22 cellular contexts compared by ENCODE assay signal in genomic region chr10:31381171-31381570, GRCh38.
"Had no signal": no experiment of that assay in that cellular context is flagged by ENCODE, and none has a peak within 500 bp of the region (broad histone marks: within the 10 kb centered on the region; RNA-seq: fewer than 3 reads in every experiment).

No MANE protein-coding gene starts in this region.

- DNase-seq: hippocampal formation; kidney; left colon; left lung; lower lobe of right lung; naive thymus-derived CD8-positive, alpha-beta T cell; nucleus accumbens; right lobe of liver; stimulated activated CD4-positive, alpha-beta T cell treated with anti-CD3 and anti-CD28 coated beads, Interleukin-12 subunit alpha, Interleukin-12 subunit beta, amount 100 ng/mL, for 4 hours; stimulated activated CD4-positive, alpha-beta T cell treated with anti-CD3 and anti-CD28 coated beads, Interleukin-15, amount 100 ng/mL, for 24 hours; stimulated activated CD4-positive, alpha-beta T cell treated with anti-CD3 and anti-CD28 coated beads, Interleukin-2, amount 100 ng/mL, for 24 hours; stimulated activated CD4-positive, alpha-beta T cell treated with anti-CD3 and anti-CD28 coated beads, Interleukin-4, amount 100 ng/mL, for 1 hour; stimulated activated naive CD4-positive, alpha-beta T cell treated with Interleukin-2 at 50 U/mL for 16 hours; stimulated activated naive CD8-positive, alpha-beta T cell treated with anti-CD3 and anti-CD28 coated beads, Interleukin-15, amount 100 ng/mL, for 72 hours; substantia nigra; uterus had no signal

- H3K4me3 Mint-ChIP-seq: naive thymus-derived CD8-positive, alpha-beta T cell; nephron; neural crest cell; stimulated activated naive CD8-positive, alpha-beta T cell treated with anti-CD3 and anti-CD28 coated beads, Interleukin-15, amount 100 ng/mL, for 72 hours; type B pancreatic cell had no signal

- H3K27me3 ChIP-seq: left lung, right atrium auricular region, right lobe of liver, tibial nerve, uterus had no signal

- H3K4me3 ChIP-seq: left lung, lower lobe of right lung, right atrium auricular region, right lobe of liver, tibial nerve, uterus had no signal

- H3K27me3 Mint-ChIP-seq: naive thymus-derived CD8-positive, alpha-beta T cell; progenitor cell of endocrine pancreas; stimulated activated naive CD8-positive, alpha-beta T cell treated with anti-CD3 and anti-CD28 coated beads, Interleukin-15, amount 100 ng/mL, for 72 hours; type B pancreatic cell had no signal

- FAIRE-seq: kidney had no signal

- H3K9me3 ChIP-seq: left lung, lower lobe of right lung, right atrium auricular region, right lobe of liver, tibial nerve, uterus had no signal

- H3K27ac ChIP-seq: left lung, lower lobe of right lung, right atrium auricular region, right lobe of liver, tibial nerve, uterus had no signal

- ATAC-seq: left colon; left lung; lower lobe of right lung; naive thymus-derived CD8-positive, alpha-beta T cell; right lobe of liver; stimulated activated naive CD8-positive, alpha-beta T cell treated with anti-CD3 and anti-CD28 coated beads, Interleukin-15, amount 100 ng/mL, for 72 hours had no signal

- H3K36me3 Mint-ChIP-seq: naive thymus-derived CD8-positive, alpha-beta T cell; type B pancreatic cell had no signal

- H3K4me1 ChIP-seq: left lung, lower lobe of right lung, right lobe of liver had no signal

- H3K27ac Mint-ChIP-seq: nephron; progenitor cell of endocrine pancreas; stimulated activated naive CD8-positive, alpha-beta T cell treated with anti-CD3 and anti-CD28 coated beads, Interleukin-15, amount 100 ng/mL, for 72 hours; type B pancreatic cell had no signal

- H3K36me3 ChIP-seq: left lung, lower lobe of right lung, right atrium auricular region, right lobe of liver, tibial nerve, uterus had no signal

- H3K9me3 Mint-ChIP-seq: naive thymus-derived CD8-positive, alpha-beta T cell; nephron; neural crest cell; stimulated activated naive CD8-positive, alpha-beta T cell treated with anti-CD3 and anti-CD28 coated beads, Interleukin-15, amount 100 ng/mL, for 72 hours; type B pancreatic cell had no signal
